In genomic region chr1:41371630-41372599, GRCh38 we compare ENCODE assay signal across 1 cellular context.
TF ChIP-seq lines count a peak whose summit lies in the region.

No MANE protein-coding gene starts in this region.

TF ChIP-seq in HepG2, 621 proteins besides CTCF, POLR2A, EP300 and RAD21 (continued from another document):
- TF ChIP-seq THRA (CRISPR knock-in tag; IDR thresholded peaks at IDR 0.05; ENCODE audit: borderline replicate concordance) (peak; percentile 81), ZMYM4 (CRISPR knock-in tag; IDR thresholded peaks at IDR 0.05) (0 out of 2 replicates have a peak, but pooled peaks have one; percentile 27), PATZ1 (CRISPR knock-in tag; IDR thresholded peaks at IDR 0.05) (0 out of 2 replicates have a peak, but pooled peaks have one; percentile 15), RXRA (CRISPR knock-in tag; IDR thresholded peaks at IDR 0.05) (0 out of 2 replicates have a peak, but pooled peaks have one; percentile 30), ESRRA (CRISPR knock-in tag; IDR thresholded peaks at IDR 0.05; ENCODE audit: low read depth) (0 out of 2 replicates have a peak, but pooled peaks have one; percentile 34), ZNF281 (CRISPR knock-in tag; IDR thresholded peaks at IDR 0.05; ENCODE audit: borderline replicate concordance) (peak; percentile 87), JUND (CRISPR knock-in tag; IDR thresholded peaks at IDR 0.05) (no peak), HOMEZ (CRISPR knock-in tag; IDR thresholded peaks at IDR 0.05; ENCODE audit: low read depth) (no peak), KDM6A (CRISPR knock-in tag; IDR thresholded peaks at IDR 0.05; ENCODE audit: low read depth) (0 out of 2 replicates have a peak, but pooled peaks have one; percentile 16), SIX1 (CRISPR knock-in tag; IDR thresholded peaks at IDR 0.05; ENCODE audit: borderline replicate concordance) (peak; percentile 67; the same call in 1 of the 2 replicates)
